ENCODE assay signal across 1 cellular context in genomic region chr7:85031475-85031874, GRCh38.
TF ChIP-seq lines count a peak whose summit lies in the region.

No MANE protein-coding gene starts in this region.

TF ChIP-seq in HEK293, 187 proteins besides CTCF, POLR2A, EP300 and RAD21 (continued from another document):
- TF ChIP-seq GLI4 (tag by site-specific recombination; IDR thresholded peaks at IDR 0.05) (no peak), ZNF580 (tag by site-specific recombination; IDR thresholded peaks at IDR 0.05) (0 out of 2 replicates have a peak, but pooled peaks have one; percentile 22), SP2 (tag by site-specific recombination; IDR thresholded peaks at IDR 0.05) (no peak), ZNF510 (tag by site-specific recombination; IDR thresholded peaks at IDR 0.05; ENCODE audit: insufficient replicate concordance) (no peak), ZNF114 (tag by site-specific recombination; IDR thresholded peaks at IDR 0.05) (no peak), ZNF843 (tag by site-specific recombination; IDR thresholded peaks at IDR 0.05) (peak; percentile 67; the same call in 1 of the 2 replicates), SP3 (tag by site-specific recombination; IDR thresholded peaks at IDR 0.05) (no peak), ZNF449 (tag by site-specific recombination; IDR thresholded peaks at IDR 0.05) (peak; percentile 25; the same call in 1 of the 2 replicates)
